In genomic region chr10:122468220-122468922, GRCh38 we compare ENCODE assay signal across 19 cellular contexts. TPM values are rescaled to one million over a fixed set of nuclear protein-coding genes. Genes with fewer than 3 reads are reported as not detected.
DNase-seq lines count a peak whose midpoint lies in the region; ATAC-seq and TF ChIP-seq lines count a peak whose summit lies in the region.
"Had no signal": no experiment of that assay in that cellular context is flagged by ENCODE, and none has a peak within 500 bp of the region (broad histone marks: within the 10 kb centered on the region; RNA-seq: fewer than 3 reads in every experiment).

No MANE protein-coding gene starts in this region.

- no peak overlapping the region for H3K4me3 ChIP-seq in HCT116 (replicated peaks in 1 of 2; ENCODE audit: low read depth in 1 of 2, low read length in 2 of 2)
- no peak overlapping the region for H3K4me3 ChIP-seq in adrenal gland
- H3K4me3 ChIP-seq in fibroblast of mammary gland (ENCODE audit: control insufficient read depth, low read depth, low read length), result no peak overlapping the region
- no peak overlapping the region for H3K4me3 ChIP-seq in skin epidermis
- H3K4me3 ChIP-seq: testis had no signal

- H2AFZ ChIP-seq in HCT116 (ENCODE audit: low read depth, low read length, poor library complexity, severe bottlenecking), result peak overlapping the region; percentile 25

- no peaks in the 10 kb centered on the region for H3K79me2 ChIP-seq in HCT116 (ENCODE audit: insufficient read depth, low read length)

- H3K9me3 Mint-ChIP-seq in activated T-cell treated with anti-CD3 and anti-CD28 coated beads, Interleukin-2, amount 50 U/mL, for 24 hours, result no peaks in the 10 kb centered on the region
- H3K9me3 Mint-ChIP-seq: activated B cell treated with CpG ODN at 0.5 μM for 24 hours; naive thymus-derived CD4-positive, alpha-beta T cell had no signal

- no peak for TF ChIP-seq RAD21 in HCT116 (IDR thresholded peaks at IDR 0.05; ENCODE audit: low read depth)

- no peaks in the 10 kb centered on the region for H3K36me3 ChIP-seq in HCT116 (ENCODE audit: control insufficient read depth in 1 of 2, insufficient read depth in 2 of 2, low read length in 2 of 2)
- H3K36me3 ChIP-seq in adrenal gland (replicated peaks in 1 of 2), result no peaks in the 10 kb centered on the region

- H3K9me3 ChIP-seq in HCT116 (ENCODE audit: control insufficient read depth in 1 of 2, insufficient read depth in 1 of 2, low read depth in 1 of 2, low read length in 2 of 2) (no peaks in the 10 kb centered on the region), adrenal gland (replicated peaks in 1 of 3) (no peaks in the 10 kb centered on the region)
- H3K9me3 ChIP-seq: testis had no signal

- TF ChIP-seq POLR2A in HCT116 (IDR thresholded peaks at IDR 0.05; ENCODE audit: borderline replicate concordance, extremely low read depth, insufficient read depth, insufficient read length) (no peak), adrenal gland (IDR thresholded peaks at IDR 0.05) (no peak)

- H3K4me2 ChIP-seq in HCT116 (ENCODE audit: low read length), result peak overlapping the region; percentile 44

- no peaks in the 10 kb centered on the region for H4K20me1 ChIP-seq in HCT116 (ENCODE audit: insufficient read depth)

- WGBS in adrenal gland, 4 donors, result 88 to 99% (median 93%) methylated on average over 6 of the region's 6 CpGs

- DNase-seq in HCT116 (ENCODE audit: low read depth, low spot score), result no peak
- peak in 1 of 7 donors; percentile 40 for DNase-seq in adrenal gland
- peak; percentile 49 for DNase-seq in fibroblast of mammary gland (ENCODE audit: low read depth)
- no peak for DNase-seq in activated T-cell treated with anti-CD3 and anti-CD28 coated beads, Interleukin-2, amount 50 U/mL, for 24 hours
- DNase-seq in HT-29 (ENCODE audit: low spot score), result no peak
- DNase-seq: activated B cell treated with CpG ODN at 0.5 μM for 24 hours; activated effector memory CD4-positive, alpha-beta T cell treated with anti-CD3 and anti-CD28 coated beads, Interleukin-2, amount 50 U/mL, for 16 hours; DND-41; MM.1S; naive thymus-derived CD4-positive, alpha-beta T cell; RPMI8226; T-helper 17 cell; testis had no signal

- H3K27ac ChIP-seq in HCT116 (ENCODE audit: low read depth, low read length), result no peak overlapping the region
- H3K27ac ChIP-seq in adrenal gland, result peak overlapping the region in 3 of 5 donors; percentile 18 to 78 (median 66)
- H3K27ac ChIP-seq in skin epidermis, result peak overlapping the region in 12 of 21 experiments; percentile 14 to 77 (median 54)
- H3K27ac ChIP-seq: testis had no signal

- no peaks in the 10 kb centered on the region for H3K9me2 ChIP-seq in HCT116 (ENCODE audit: insufficient read depth)

- TF ChIP-seq CTCF in HCT116 (IDR thresholded peaks at IDR 0.05 in 2 of 3, conservative IDR thresholded peaks at IDR 0.05 in 1 of 3; ENCODE audit: borderline replicate concordance in 1 of 3, insufficient read depth in 1 of 3, low read depth in 2 of 3, low read length in 2 of 3), result no peak
- no peak for TF ChIP-seq CTCF in adrenal gland (IDR thresholded peaks at IDR 0.05)
- TF ChIP-seq CTCF in fibroblast of mammary gland (conservative IDR thresholded peaks at IDR 0.05; ENCODE audit: control insufficient read depth, insufficient read depth, low read depth, low read length), result no peak

- no peak overlapping the region for H3K27ac Mint-ChIP-seq in activated T-cell treated with anti-CD3 and anti-CD28 coated beads, Interleukin-2, amount 50 U/mL, for 24 hours
- H3K27ac Mint-ChIP-seq: activated B cell treated with CpG ODN at 0.5 μM for 24 hours; naive thymus-derived CD4-positive, alpha-beta T cell; progenitor cell of endocrine pancreas; T-helper 17 cell had no signal

- POLR2A ChIA-PET in HCT116 (lab: Charles Lee), result interaction anchor here (0.8 kb wide), 1 partner anchor 13 kb away, joined by 3 read pairs; no protein-coding TSS in a partner anchor

- H3K4me3 Mint-ChIP-seq in activated T-cell treated with anti-CD3 and anti-CD28 coated beads, Interleukin-2, amount 50 U/mL, for 24 hours, result no peak overlapping the region
- H3K4me3 Mint-ChIP-seq: activated B cell treated with CpG ODN at 0.5 μM for 24 hours; naive thymus-derived CD4-positive, alpha-beta T cell; T-helper 17 cell had no signal

- RAD21 ChIA-PET in HCT116 (lab: Charles Lee; ENCODE audit: low non-redundant PET in 1 of 2, low total read pairs in 2 of 2, uncharacterized antibody in 2 of 2, unreplicated experiment in 2 of 2), result no interaction called here

- no TSS peak for BruUV-seq in HCT116 (replicated peaks; lab: Mats Ljungman, UMichigan)

- CTCF ChIA-PET in HCT116 (lab: Charles Lee), result interaction anchor here (1.1 to 2.9 kb wide), 4 partner anchors 26 to 170 kb away, joined by 3 to 7 read pairs (median 5); no protein-coding TSS in a partner anchor

- H3K4me1 ChIP-seq in HCT116 (ENCODE audit: control insufficient read depth in 1 of 2, insufficient read depth in 2 of 2, low read length in 2 of 2) (peaks cover 7 to 13% of the 10 kb centered on the region in 2 experiments; a peak in 3 of 4 replicates), adrenal gland (replicated peaks in 1 of 2) (peaks cover 7 to 24% of the 10 kb centered on the region in 2 donors)
- H3K4me1 ChIP-seq: testis had no signal

- H3K36me3 Mint-ChIP-seq in activated T-cell treated with anti-CD3 and anti-CD28 coated beads, Interleukin-2, amount 50 U/mL, for 24 hours (ENCODE audit: low read depth), result no peaks in the 10 kb centered on the region
- H3K36me3 Mint-ChIP-seq: naive thymus-derived CD4-positive, alpha-beta T cell had no signal

- intact Hi-C loops in HCT116 (cut with micrococcal nuclease), result no loop called here
- intact Hi-C loops in adrenal gland (cut with DNase I), result loop anchor here in 1 of 2 donors (10.0 kb wide), 1 partner anchor 86 kb away; no protein-coding TSS in a partner anchor

- H3K9ac ChIP-seq in HCT116 (ENCODE audit: low read length), result no peak overlapping the region

- no peaks in the 10 kb centered on the region for H3K4me1 Mint-ChIP-seq in activated T-cell treated with anti-CD3 and anti-CD28 coated beads, Interleukin-2, amount 50 U/mL, for 24 hours (ENCODE audit: low read depth)

- no peak for ATAC-seq in HCT116
- no peak for ATAC-seq in HG03135 (IDR thresholded peaks at IDR 0.05; ENCODE audit: unreplicated experiment)
- ATAC-seq in HG03095 (IDR thresholded peaks at IDR 0.05; ENCODE audit: unreplicated experiment), result no peak
- ATAC-seq: T-helper 17 cell had no signal

- H3K27me3 Mint-ChIP-seq in activated T-cell treated with anti-CD3 and anti-CD28 coated beads, Interleukin-2, amount 50 U/mL, for 24 hours, result peaks cover 64% of the 10 kb centered on the region

- peaks cover 26% of the 10 kb centered on the region; the same call in 1 of the 2 replicates for H3K27me3 ChIP-seq in HCT116 (ENCODE audit: insufficient read depth, low read length)
- no peaks in the 10 kb centered on the region for H3K27me3 ChIP-seq in adrenal gland
- H3K27me3 ChIP-seq: testis had no signal

TF ChIP-seq in HCT116, 20 proteins besides CTCF, POLR2A, EP300 and RAD21 (continues in another document):
- TF ChIP-seq EZH2 (IDR thresholded peaks at IDR 0.05) (no peak), ZBTB33 (IDR thresholded peaks at IDR 0.05; ENCODE audit: extremely low read depth, insufficient replicate concordance, low read length) (no peak), ZFX (IDR thresholded peaks at IDR 0.05) (no peak), POLR2AphosphoS5 (IDR thresholded peaks at IDR 0.05; ENCODE audit: low read depth, low read length) (no peak), TCF7L2 (IDR thresholded peaks at IDR 0.05; ENCODE audit: borderline replicate concordance, extremely low read depth, insufficient read depth, insufficient read length) (no peak), ZNF274 (IDR thresholded peaks at IDR 0.05; ENCODE audit: low read depth, low read length) (no peak), ATF3 (IDR thresholded peaks at IDR 0.05) (no peak), EGR1 (IDR thresholded peaks at IDR 0.05; ENCODE audit: low read depth) (no peak), CEBPB (IDR thresholded peaks at IDR 0.05; ENCODE audit: low read depth) (no peak)

RNA-seq across cellular contexts. Expression of gene HTRA1, which starts 7.0 kb away (rescaled TPM):
- total RNA-seq in HCT116 (2021; ENCODE audit: unreplicated experiment), result 0.39 TPM
- polyA plus RNA-seq in HCT116 (2012), result 0.06 and 0.14 TPM in 2 replicates
- 100 to 1,000 TPM in 4 of 8 donors, 10 to 100 TPM in 4; 47.0 to 167 (median 93.3) TPM for total RNA-seq in adrenal gland
- 10 to 100 TPM; 54.1 to 84.4 (median 73.5) TPM for polyA plus RNA-seq in adrenal gland
- total RNA-seq in HT-29 (2014; rRNA removed; shearing (Covaris generic)), result not detected in 2 replicates
- total RNA-seq: activated B cell treated with CpG ODN at 0.5 μM for 24 hours; activated CD8-positive, alpha-beta memory T cell treated with anti-CD3 and anti-CD28 coated beads for 36 hours had no signal
- polyA plus RNA-seq: naive thymus-derived CD4-positive, alpha-beta T cell had no signal

RNA-seq across cellular contexts. Expression of gene ARMS2, which starts 13.9 kb away (rescaled TPM):
- total RNA-seq in HCT116 (2021; ENCODE audit: unreplicated experiment), result not detected
- polyA plus RNA-seq in HCT116 (2012), result not detected in 2 replicates
- not detected for total RNA-seq in adrenal gland
- polyA plus RNA-seq in adrenal gland, result under 1 TPM in 1 of 3 donors, not detected in 2; 0.13 TPM
- not detected in 2 replicates for total RNA-seq in HT-29 (2014; rRNA removed; shearing (Covaris generic))
- total RNA-seq: activated B cell treated with CpG ODN at 0.5 μM for 24 hours; activated CD8-positive, alpha-beta memory T cell treated with anti-CD3 and anti-CD28 coated beads for 36 hours; naive thymus-derived CD4-positive, alpha-beta T cell; progenitor cell of endocrine pancreas; T-helper 17 cell had no signal
- polyA plus RNA-seq: liver; naive thymus-derived CD4-positive, alpha-beta T cell had no signal

Comparison
In these comparisons a context has a peak if more than half of its experiments do, and no peak if none do; other contexts are left out.
1. RNA of gene HTRA1, which starts 7.0 kb away (total RNA-seq): 47.0 to 167 TPM in adrenal gland; 0.39 TPM in HCT116 (single experiment) and not detected in HT-29; every median in the first group is over 10 times any median in the second.